ENCODE assay signal across 11 cellular contexts in genomic region chr7:84188811-84189405, GRCh38. TPM values are rescaled to one million over a fixed set of nuclear protein-coding genes. Genes with fewer than 3 reads are reported as not detected.
A peak's percentile ranks its signal among the peaks of the same experiment; 100 is the strongest.
DNase-seq lines count a peak whose midpoint lies in the region; ATAC-seq and TF ChIP-seq lines count a peak whose summit lies in the region.
"Had no signal": no experiment of that assay in that cellular context is flagged by ENCODE, and none has a peak within 500 bp of the region (broad histone marks: within the 10 kb centered on the region; RNA-seq: fewer than 3 reads in every experiment).

No MANE protein-coding gene starts in this region.

- TF ChIP-seq CTCF in 22Rv1 (IDR thresholded peaks at IDR 0.05) (peak; percentile 88), GM12865 (IDR thresholded peaks at IDR 0.05; ENCODE audit: insufficient read depth, low read depth, low read length, missing control alignments) (peak; percentile 5), PC-9 (conservative IDR thresholded peaks at IDR 0.05) (peak; percentile 37; the same call in 1 of the 2 replicates), foreskin keratinocyte (conservative IDR thresholded peaks at IDR 0.05) (peak; percentile 77)

- no peaks in the 10 kb centered on the region; the same call in 1 of the 2 replicates for H3K9me2 ChIP-seq in PC-9 (ENCODE audit: insufficient read depth)

- no peak overlapping the region for H2AFZ ChIP-seq in PC-9

- H3K4me3 ChIP-seq in GM12865 (ENCODE audit: low read depth, low read length): no peak overlapping the region
- H3K4me3 ChIP-seq in PC-9: no peak overlapping the region

- no peaks in the 10 kb centered on the region for H3K36me3 ChIP-seq in PC-9 (ENCODE audit: low read depth)

- no peak overlapping the region for H3K4me2 ChIP-seq in PC-9

- ATAC-seq in foreskin keratinocyte (peak; percentile 13), GM18909 (IDR thresholded peaks at IDR 0.05; ENCODE audit: poor library complexity, unreplicated experiment) (no peak), HG03432 (IDR thresholded peaks at IDR 0.05; ENCODE audit: unreplicated experiment) (no peak), HG02973 (IDR thresholded peaks at IDR 0.05; ENCODE audit: unreplicated experiment) (no peak)
- ATAC-seq: activated T-helper 17 cell treated with anti-CD3 and anti-CD28 coated beads, Interleukin-2, amount 50 U/mL, for 72 hours had no signal

- H3K27ac ChIP-seq in 22Rv1 (no peak overlapping the region), PC-9 (peak overlapping the region; percentile 81), foreskin keratinocyte (peak overlapping the region; percentile 96)

- H3K27me3 Mint-ChIP-seq in activated naive CD4-positive, alpha-beta T cell treated with anti-CD3 and anti-CD28 coated beads for 36 hours (ENCODE audit: low read depth): no peaks in the 10 kb centered on the region
- H3K27me3 Mint-ChIP-seq: activated T-helper 17 cell treated with anti-CD3 and anti-CD28 coated beads, Interleukin-2, amount 50 U/mL, for 72 hours had no signal

- H3K9me3 ChIP-seq in PC-9 (ENCODE audit: insufficient read depth, low read depth): peaks cover 6% of the 10 kb centered on the region

- H3K4me3 Mint-ChIP-seq in activated naive CD4-positive, alpha-beta T cell treated with anti-CD3 and anti-CD28 coated beads for 36 hours: no peak overlapping the region
- H3K4me3 Mint-ChIP-seq: activated T-helper 17 cell treated with anti-CD3 and anti-CD28 coated beads, Interleukin-2, amount 50 U/mL, for 72 hours had no signal

- H3K27ac Mint-ChIP-seq in activated naive CD4-positive, alpha-beta T cell treated with anti-CD3 and anti-CD28 coated beads for 36 hours: no peak overlapping the region
- H3K27ac Mint-ChIP-seq: activated T-helper 17 cell treated with anti-CD3 and anti-CD28 coated beads, Interleukin-2, amount 50 U/mL, for 72 hours had no signal

- intact Hi-C loops in PC-9 (cut with micrococcal nuclease; ENCODE audit: unreplicated experiment): loop anchor here (1.0 to 2.0 kb wide), 6 partner anchors 130 to 834 kb away; no protein-coding TSS in a partner anchor
- intact Hi-C loops in activated naive CD4-positive, alpha-beta T cell treated with anti-CD3 and anti-CD28 coated beads for 36 hours (cut with micrococcal nuclease): loop anchor here (1.0 to 2.0 kb wide), 2 partner anchors 213 to 252 kb away; no protein-coding TSS in a partner anchor

- POLR2A ChIA-PET in PC-9 (lab: Charles Lee; ENCODE audit: unreplicated experiment): no interaction called here

- H3F3A ChIP-seq in PC-9 (ENCODE audit: insufficient read depth, low read depth): no peaks in the 10 kb centered on the region

- no peaks in the 10 kb centered on the region for H3K27me3 ChIP-seq in PC-9 (ENCODE audit: insufficient read depth, low read depth)
- H3K27me3 ChIP-seq in foreskin keratinocyte: no peaks in the 10 kb centered on the region

- no peaks in the 10 kb centered on the region for H3K36me3 Mint-ChIP-seq in activated naive CD4-positive, alpha-beta T cell treated with anti-CD3 and anti-CD28 coated beads for 36 hours (ENCODE audit: low read depth)

- DNase-seq in GM12865 (ENCODE audit: low read depth) (no peak), PC-9 (no peak), foreskin keratinocyte (peak in 1 of 2 donors; percentile 63)
- no peak for DNase-seq in activated naive CD4-positive, alpha-beta T cell treated with anti-CD3 and anti-CD28 coated beads for 36 hours
- DNase-seq: GOT3, NCI-H226 had no signal

- H3K4me1 Mint-ChIP-seq in activated naive CD4-positive, alpha-beta T cell treated with anti-CD3 and anti-CD28 coated beads for 36 hours (ENCODE audit: low read depth): peaks cover 36% of the 10 kb centered on the region
- H3K4me1 Mint-ChIP-seq: activated T-helper 17 cell treated with anti-CD3 and anti-CD28 coated beads, Interleukin-2, amount 50 U/mL, for 72 hours had no signal

- H3K79me2 ChIP-seq in PC-9 (ENCODE audit: low read depth): no peaks in the 10 kb centered on the region

- no peaks in the 10 kb centered on the region for H3K9me3 Mint-ChIP-seq in activated naive CD4-positive, alpha-beta T cell treated with anti-CD3 and anti-CD28 coated beads for 36 hours
- H3K9me3 Mint-ChIP-seq: activated T-helper 17 cell treated with anti-CD3 and anti-CD28 coated beads, Interleukin-2, amount 50 U/mL, for 72 hours had no signal

- BruUV-seq in PC-9 (replicated peaks; lab: Mats Ljungman, UMichigan): no TSS peak

- no peaks in the 10 kb centered on the region for H4K20me1 ChIP-seq in PC-9 (ENCODE audit: insufficient read depth)

- CTCF ChIA-PET in PC-9 (lab: Charles Lee): interaction anchor here (0.6 kb wide), 1 partner anchor 254 kb away, joined by 4 read pairs; no protein-coding TSS in a partner anchor
- CTCF ChIA-PET in activated naive CD4-positive, alpha-beta T cell treated with anti-CD3 and anti-CD28 coated beads for 36 hours (lab: Charles Lee): no interaction called here

- H3K4me1 ChIP-seq in PC-9 (replicated peaks; ENCODE audit: insufficient read depth) (peaks cover 18% of the 10 kb centered on the region), foreskin keratinocyte (peaks cover 51% of the 10 kb centered on the region)

RNA-seq across cellular contexts. Expression of gene SEMA3A, which starts 5.7 kb away (rescaled TPM):
- total RNA-seq in PC-9 (2021) (6.1 and 6.3 TPM in 2 replicates), foreskin keratinocyte (3.2 and 4.6 TPM in 2 replicates)
- 0.66 and 1.0 TPM in 2 replicates for polyA plus RNA-seq in foreskin keratinocyte
- 1 to 10 TPM; 2.7 to 3.0 TPM for total RNA-seq in activated naive CD4-positive, alpha-beta T cell treated with anti-CD3 and anti-CD28 coated beads for 36 hours

Comparison
In these comparisons a context has a peak if more than half of its experiments do, and no peak if none do; other contexts are left out.
1. CTCF ChIP-seq: peak in every context shown above with its lines; median percentile 88 in 22Rv1; 77 in foreskin keratinocyte; 37 in PC-9; 5 in GM12865.